1 cellular context compared by ENCODE assay signal in genomic region chr3:13079051-13079450, GRCh38.
TF ChIP-seq lines count a peak whose summit lies in the region.

No MANE protein-coding gene starts in this region.

TF ChIP-seq in H1, 55 proteins besides CTCF, POLR2A, EP300 and RAD21:
- TF ChIP-seq CBX8 (IDR thresholded peaks at IDR 0.05; ENCODE audit: borderline replicate concordance, low read depth, low read length), result no peak
- TF ChIP-seq SP2 (IDR thresholded peaks at IDR 0.05; ENCODE audit: low read length), result no peak
- TF ChIP-seq SRF (IDR thresholded peaks at IDR 0.05; ENCODE audit: low read depth, low read length), result no peak
- no peak for TF ChIP-seq POLR2AphosphoS5 (IDR thresholded peaks at IDR 0.05; ENCODE audit: low read depth, low read length)
- TF ChIP-seq CHD7 (IDR thresholded peaks at IDR 0.05; ENCODE audit: insufficient replicate concordance, low read length), result no peak
- no peak for TF ChIP-seq CBX5 (IDR thresholded peaks at IDR 0.05; ENCODE audit: low read depth, low read length)
- TF ChIP-seq TAF1 (IDR thresholded peaks at IDR 0.05; ENCODE audit: low read depth, low read length), result no peak
- TF ChIP-seq HDAC2 (IDR thresholded peaks at IDR 0.05; ENCODE audit: borderline replicate concordance in 1 of 2, low read depth in 2 of 2, low read length in 2 of 2), result no peak
- TF ChIP-seq EGR1 (IDR thresholded peaks at IDR 0.05; ENCODE audit: borderline replicate concordance, low read depth, low read length), result no peak
- no peak for TF ChIP-seq TAF7 (optimal IDR thresholded peaks at IDR 0.05; ENCODE audit: borderline replicate concordance, low read depth, low read length)
